Comparison of ENCODE assay signal across 1 cellular context in genomic region chr10:74500806-74501205, GRCh38.
TF ChIP-seq lines count a peak whose summit lies in the region.

No MANE protein-coding gene starts in this region.

TF ChIP-seq in WTC11, 78 proteins besides CTCF, POLR2A, EP300 and RAD21 (continued from another document):
- TF ChIP-seq ZNF532 (CRISPR knock-in tag; IDR thresholded peaks at IDR 0.05; ENCODE audit: borderline replicate concordance) = no peak
- no peak for TF ChIP-seq ZNF423 (CRISPR knock-in tag; IDR thresholded peaks at IDR 0.05)
- TF ChIP-seq CDX4 (CRISPR knock-in tag; IDR thresholded peaks at IDR 0.05; ENCODE audit: borderline replicate concordance) = no peak
- no peak for TF ChIP-seq FOXP1 (CRISPR knock-in tag; IDR thresholded peaks at IDR 0.05; ENCODE audit: borderline replicate concordance)
TF ChIP-seq in WTC11: peak in this region for 0.
